In the genomic region with DNA sequence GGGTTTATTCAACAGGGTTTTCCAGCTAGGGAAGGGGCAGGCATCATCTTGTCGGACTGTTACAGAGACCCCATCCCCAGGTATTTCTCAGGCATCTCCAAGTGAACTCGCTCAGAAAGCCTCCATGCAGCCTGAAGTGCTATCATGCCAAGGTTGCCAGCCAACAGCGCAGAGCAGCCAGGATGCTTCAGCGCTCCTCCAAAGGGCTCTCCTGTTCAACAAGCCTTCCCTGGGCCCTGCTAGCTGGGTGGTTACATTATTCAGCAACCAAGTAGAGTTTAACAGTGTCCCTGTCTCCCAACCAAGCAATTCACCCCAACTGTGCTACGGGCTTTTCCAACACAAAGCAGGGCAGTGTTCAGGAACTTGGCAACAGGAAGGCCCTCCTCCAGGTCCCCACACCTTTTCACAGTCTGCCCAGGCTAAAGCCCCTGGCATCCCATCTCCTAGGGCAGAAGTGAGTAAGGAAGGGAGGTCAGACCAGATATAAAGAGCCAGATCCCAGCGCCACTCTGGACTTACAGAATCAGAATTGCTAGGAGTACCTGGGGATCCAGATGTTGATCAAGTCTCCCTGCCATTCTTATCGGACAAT, we compare ENCODE assay signal across 16 cellular contexts. TPM values are rescaled to one million over a fixed set of nuclear protein-coding genes. Genes with fewer than 3 reads are reported as not detected.
"Had no signal": no experiment of that assay in that cellular context is flagged by ENCODE, and none has a peak within 500 bp of the region (broad histone marks: within the 10 kb centered on the region; RNA-seq: fewer than 3 reads in every experiment).

No MANE protein-coding gene starts in this region.

- H3K27ac ChIP-seq: epithelial cell of prostate, gastrocnemius medialis, upper lobe of left lung had no signal

- H3K9me3 ChIP-seq: gastrocnemius medialis, upper lobe of left lung had no signal

- H3K4me3 ChIP-seq: gastrocnemius medialis, smooth muscle cell, upper lobe of left lung had no signal

- H3K4me3 Mint-ChIP-seq: activated CD4-positive, alpha-beta T cell treated with anti-CD3 and anti-CD28 coated beads for 36 hours; activated CD8-positive, alpha-beta T cell treated with anti-CD3 and anti-CD28 coated beads, Interleukin-2, amount 10 ng/mL, durations not matched to agents 7 days and 5 days; activated naive CD4-positive, alpha-beta T cell treated with anti-CD3 and anti-CD28 coated beads for 36 hours; stimulated activated naive B cell treated with anti-CD40 and anti-IgM and Interleukin-4, amounts not matched to agents 10 μg/mL and 1 μg/mL and 100 μg/mL, for 72 hours had no signal

- H3K4me1 Mint-ChIP-seq: activated CD4-positive, alpha-beta T cell treated with anti-CD3 and anti-CD28 coated beads for 36 hours; naive B cell; stimulated activated naive B cell treated with anti-CD40 and anti-IgM and Interleukin-4, amounts not matched to agents 10 μg/mL and 1 μg/mL and 100 μg/mL, for 72 hours had no signal

- H3K27ac Mint-ChIP-seq: activated CD4-positive, alpha-beta T cell treated with anti-CD3 and anti-CD28 coated beads for 36 hours; activated CD8-positive, alpha-beta T cell treated with anti-CD3 and anti-CD28 coated beads, Interleukin-2, amount 10 ng/mL, durations not matched to agents 7 days and 5 days; activated naive CD4-positive, alpha-beta T cell treated with anti-CD3 and anti-CD28 coated beads for 36 hours; naive B cell; stimulated activated naive B cell treated with anti-CD40 and anti-IgM and Interleukin-4, amounts not matched to agents 10 μg/mL and 1 μg/mL and 100 μg/mL, for 72 hours had no signal

- H3K27me3 ChIP-seq: gastrocnemius medialis, upper lobe of left lung had no signal

- DNase-seq: activated CD4-positive, alpha-beta T cell treated with anti-CD3 and anti-CD28 coated beads for 36 hours; activated CD8-positive, alpha-beta T cell treated with anti-CD3 and anti-CD28 coated beads, Interleukin-2, amount 10 ng/mL, durations not matched to agents 7 days and 5 days; activated naive CD4-positive, alpha-beta T cell treated with anti-CD3 and anti-CD28 coated beads for 36 hours; caudate nucleus; cortex of kidney; effector memory CD4-positive, alpha-beta T cell; gastrocnemius medialis; kidney; naive B cell; posterior cingulate gyrus; right cardiac atrium; stimulated activated naive B cell treated with anti-CD40 and anti-IgM and Interleukin-4, amounts not matched to agents 10 μg/mL and 1 μg/mL and 100 μg/mL, for 72 hours; T1000; upper lobe of left lung had no signal

- H3K9me3 Mint-ChIP-seq: activated naive CD4-positive, alpha-beta T cell treated with anti-CD3 and anti-CD28 coated beads for 36 hours; stimulated activated naive B cell treated with anti-CD40 and anti-IgM and Interleukin-4, amounts not matched to agents 10 μg/mL and 1 μg/mL and 100 μg/mL, for 72 hours had no signal

- ATAC-seq: activated CD4-positive, alpha-beta T cell treated with anti-CD3 and anti-CD28 coated beads for 36 hours; activated CD8-positive, alpha-beta T cell treated with anti-CD3 and anti-CD28 coated beads, Interleukin-2, amount 10 ng/mL, durations not matched to agents 7 days and 5 days; gastrocnemius medialis; right cardiac atrium; stimulated activated naive B cell treated with anti-CD40 and anti-IgM and Interleukin-4, amounts not matched to agents 10 μg/mL and 1 μg/mL and 100 μg/mL, for 72 hours had no signal

- H3K36me3 Mint-ChIP-seq: naive B cell; stimulated activated naive B cell treated with anti-CD40 and anti-IgM and Interleukin-4, amounts not matched to agents 10 μg/mL and 1 μg/mL and 100 μg/mL, for 72 hours had no signal

- H3K27me3 Mint-ChIP-seq: activated CD4-positive, alpha-beta T cell treated with anti-CD3 and anti-CD28 coated beads for 36 hours had no signal

- H3K4me1 ChIP-seq: gastrocnemius medialis, upper lobe of left lung had no signal

- H3K36me3 ChIP-seq: gastrocnemius medialis, upper lobe of left lung had no signal

RNA-seq across cellular contexts. Expression of gene ZBTB7C, which starts 52.9 kb away (rescaled TPM):
- total RNA-seq: activated CD4-positive, alpha-beta T cell treated with anti-CD3 and anti-CD28 coated beads for 36 hours; activated CD8-positive, alpha-beta T cell treated with anti-CD3 and anti-CD28 coated beads, Interleukin-2, amount 10 ng/mL, durations not matched to agents 7 days and 5 days; activated naive CD4-positive, alpha-beta T cell treated with anti-CD3 and anti-CD28 coated beads for 36 hours had no signal
